33 cellular contexts compared by ENCODE assay signal in genomic region chr5:135504376-135504775, GRCh38. TPM values are rescaled to one million over a fixed set of nuclear protein-coding genes. Genes with fewer than 3 reads are reported as not detected.
"Had no signal": no experiment of that assay in that cellular context is flagged by ENCODE, and none has a peak within 500 bp of the region (broad histone marks: within the 10 kb centered on the region; RNA-seq: fewer than 3 reads in every experiment).

No MANE protein-coding gene starts in this region.

- H3K36me3 ChIP-seq: ascending aorta had no signal

- H3K9me3 Mint-ChIP-seq: activated B cell treated with CpG ODN at 0.5 μM for 24 hours; activated CD4-positive, alpha-beta memory T cell treated with anti-CD3 and anti-CD28 coated beads, Interleukin-2, amount 10 ng/mL, durations not matched to agents 7 days and 5 days; activated CD4-positive, alpha-beta T cell treated with anti-CD3 and anti-CD28 coated beads, Interleukin-2, amount 10 ng/mL, durations not matched to agents 7 days and 5 days; activated naive CD4-positive, alpha-beta T cell treated with anti-CD3 and anti-CD28 coated beads, Interleukin-2, amount 10 ng/mL, durations not matched to agents 7 days and 5 days; activated naive CD4-positive, alpha-beta T cell treated with anti-CD3 and anti-CD28 coated beads, Interleukin-2, amount 50 U/mL, for 24 hours; activated naive CD8-positive, alpha-beta T cell treated with anti-CD3 and anti-CD28 coated beads, Interleukin-2, amount 10 ng/mL, durations not matched to agents 7 days and 5 days; activated naive CD8-positive, alpha-beta T cell treated with anti-CD3 and anti-CD28 coated beads, Interleukin-2, amount 50 U/mL, for 24 hours; activated T-cell treated with anti-CD3 and anti-CD28 coated beads, Interleukin-2, amount 50 U/mL, for 24 hours; activated T-helper 2 cell treated with anti-CD3 and anti-CD28 coated beads, Interferon-gamma antibody, Interleukin-2, Interleukin-4, amounts not matched to agents 10 μg/mL and 5 μg/mL and 100 μg/mL, durations not matched to agents 14 hours and 24 hours and 36 hours; brain; T-helper 1 cell treated with Interleukin-12 subunit alpha and Interleukin-12 subunit beta and Interleukin-4 antibody, amounts not matched to agents 30 μg/mL and 1 μg/mL, for 36 hours; T-helper 2 cell treated with Interferon-gamma antibody and Interleukin-4, amounts not matched to agents 5 μg/mL and 100 μg/mL, for 36 hours had no signal

- ATAC-seq: activated CD8-positive, alpha-beta T cell treated with anti-CD3 and anti-CD28 coated beads, Interleukin-2, amount 10 ng/mL, durations not matched to agents 7 days and 5 days; activated naive CD8-positive, alpha-beta T cell treated with anti-CD3 and anti-CD28 coated beads, Interleukin-2, amount 50 U/mL, for 24 hours had no signal

- DNase-seq: activated B cell treated with CpG ODN at 0.5 μM for 24 hours; activated CD4-positive, alpha-beta memory T cell treated with anti-CD3 and anti-CD28 coated beads, Interleukin-2, amount 10 ng/mL, durations not matched to agents 7 days and 5 days; activated CD4-positive, alpha-beta T cell treated with anti-CD3 and anti-CD28 coated beads for 48 hours; activated CD4-positive, alpha-beta T cell treated with anti-CD3 and anti-CD28 coated beads, Interleukin-2, amount 10 ng/mL, durations not matched to agents 7 days and 5 days; activated CD4-positive, alpha-beta T cell treated with anti-CD3 and anti-CD28 coated beads, Interleukin-2, amount 50 U/mL, for 48 hours; activated CD4-positive, CD25-positive, alpha-beta regulatory T cell treated with anti-CD3 and anti-CD28 coated beads, Interleukin-2, amount 50 U/mL, for 72 hours; activated CD8-positive, alpha-beta memory T cell treated with anti-CD3 and anti-CD28 coated beads, Interleukin-2, amount 50 U/mL, for 48 hours; activated CD8-positive, alpha-beta T cell treated with anti-CD3 and anti-CD28 coated beads, Interleukin-2, amount 10 ng/mL, durations not matched to agents 7 days and 5 days; activated effector memory CD4-positive, alpha-beta T cell treated with Interleukin-2 at 50 U/mL for 16 hours; activated gamma-delta T cell; activated naive CD4-positive, alpha-beta T cell treated with anti-CD3 and anti-CD28 coated beads, Interleukin-2, amount 10 ng/mL, durations not matched to agents 7 days and 5 days; activated naive CD4-positive, alpha-beta T cell treated with Interleukin-2 at 50 U/mL for 16 hours; activated naive CD8-positive, alpha-beta T cell treated with anti-CD3 and anti-CD28 coated beads, Interleukin-2, amount 10 ng/mL, durations not matched to agents 7 days and 5 days; activated naive CD8-positive, alpha-beta T cell treated with anti-CD3 and anti-CD28 coated beads, Interleukin-2, amount 50 U/mL, for 24 hours; activated T-cell treated with anti-CD3 and anti-CD28 coated beads, Interleukin-2, amount 50 U/mL, for 24 hours; activated T-cell treated with anti-CD3 and anti-CD28 coated beads, Interleukin-2, amount 50 U/mL, for 48 hours; amygdala; anterior cingulate cortex; central memory CD4-positive, alpha-beta T cell; T-helper 1 cell; T-helper 2 cell; T-helper 9 cell had no signal

- H3K27me3 ChIP-seq: ascending aorta had no signal

- H3K4me3 ChIP-seq: ascending aorta had no signal

- H3K27ac Mint-ChIP-seq: activated B cell treated with CpG ODN at 0.5 μM for 24 hours; activated CD4-positive, alpha-beta memory T cell treated with anti-CD3 and anti-CD28 coated beads, Interleukin-2, amount 10 ng/mL, durations not matched to agents 7 days and 5 days; activated CD4-positive, alpha-beta T cell treated with anti-CD3 and anti-CD28 coated beads, Interleukin-2, amount 10 ng/mL, durations not matched to agents 7 days and 5 days; activated CD8-positive, alpha-beta T cell treated with anti-CD3 and anti-CD28 coated beads, Interleukin-2, amount 10 ng/mL, durations not matched to agents 7 days and 5 days; activated naive CD4-positive, alpha-beta T cell treated with anti-CD3 and anti-CD28 coated beads, Interleukin-2, amount 10 ng/mL, durations not matched to agents 7 days and 5 days; activated naive CD4-positive, alpha-beta T cell treated with anti-CD3 and anti-CD28 coated beads, Interleukin-2, amount 50 U/mL, for 24 hours; activated naive CD8-positive, alpha-beta T cell; activated naive CD8-positive, alpha-beta T cell treated with anti-CD3 and anti-CD28 coated beads, Interleukin-2, amount 10 ng/mL, durations not matched to agents 7 days and 5 days; activated naive CD8-positive, alpha-beta T cell treated with anti-CD3 and anti-CD28 coated beads, Interleukin-2, amount 50 U/mL, for 24 hours; activated T-cell treated with anti-CD3 and anti-CD28 coated beads, Interleukin-2, amount 50 U/mL, for 24 hours; activated T-helper 2 cell treated with anti-CD3 and anti-CD28 coated beads, Interferon-gamma antibody, Interleukin-2, Interleukin-4, amounts not matched to agents 10 μg/mL and 5 μg/mL and 100 μg/mL, durations not matched to agents 14 hours and 24 hours and 36 hours; T-helper 1 cell treated with Interleukin-12 subunit alpha and Interleukin-12 subunit beta and Interleukin-4 antibody, amounts not matched to agents 30 μg/mL and 1 μg/mL, for 36 hours; T-helper 2 cell treated with Interferon-gamma antibody and Interleukin-4, amounts not matched to agents 5 μg/mL and 100 μg/mL, for 36 hours had no signal

- H3K9me3 ChIP-seq: ascending aorta had no signal

- H3K36me3 Mint-ChIP-seq: activated naive CD4-positive, alpha-beta T cell treated with anti-CD3 and anti-CD28 coated beads, Interleukin-2, amount 10 ng/mL, durations not matched to agents 7 days and 5 days; activated naive CD4-positive, alpha-beta T cell treated with anti-CD3 and anti-CD28 coated beads, Interleukin-2, amount 50 U/mL, for 24 hours; activated naive CD8-positive, alpha-beta T cell; activated naive CD8-positive, alpha-beta T cell treated with anti-CD3 and anti-CD28 coated beads, Interleukin-2, amount 10 ng/mL, durations not matched to agents 7 days and 5 days; brain had no signal

- H3K4me3 Mint-ChIP-seq: activated B cell treated with CpG ODN at 0.5 μM for 24 hours; activated CD4-positive, alpha-beta memory T cell treated with anti-CD3 and anti-CD28 coated beads, Interleukin-2, amount 10 ng/mL, durations not matched to agents 7 days and 5 days; activated CD4-positive, alpha-beta T cell treated with anti-CD3 and anti-CD28 coated beads, Interleukin-2, amount 10 ng/mL, durations not matched to agents 7 days and 5 days; activated CD8-positive, alpha-beta T cell treated with anti-CD3 and anti-CD28 coated beads, Interleukin-2, amount 10 ng/mL, durations not matched to agents 7 days and 5 days; activated naive CD4-positive, alpha-beta T cell treated with anti-CD3 and anti-CD28 coated beads, Interleukin-2, amount 10 ng/mL, durations not matched to agents 7 days and 5 days; activated naive CD4-positive, alpha-beta T cell treated with anti-CD3 and anti-CD28 coated beads, Interleukin-2, amount 50 U/mL, for 24 hours; activated naive CD8-positive, alpha-beta T cell; activated naive CD8-positive, alpha-beta T cell treated with anti-CD3 and anti-CD28 coated beads, Interleukin-2, amount 10 ng/mL, durations not matched to agents 7 days and 5 days; activated naive CD8-positive, alpha-beta T cell treated with anti-CD3 and anti-CD28 coated beads, Interleukin-2, amount 50 U/mL, for 24 hours; activated T-cell treated with anti-CD3 and anti-CD28 coated beads, Interleukin-2, amount 50 U/mL, for 24 hours; brain; T-helper 1 cell treated with Interleukin-12 subunit alpha and Interleukin-12 subunit beta and Interleukin-4 antibody, amounts not matched to agents 30 μg/mL and 1 μg/mL, for 36 hours; T-helper 2 cell treated with Interferon-gamma antibody and Interleukin-4, amounts not matched to agents 5 μg/mL and 100 μg/mL, for 36 hours had no signal

- H3K4me1 Mint-ChIP-seq: activated CD4-positive, alpha-beta memory T cell treated with anti-CD3 and anti-CD28 coated beads, Interleukin-2, amount 10 ng/mL, durations not matched to agents 7 days and 5 days; activated CD4-positive, alpha-beta T cell treated with anti-CD3 and anti-CD28 coated beads, Interleukin-2, amount 10 ng/mL, durations not matched to agents 7 days and 5 days; activated naive CD4-positive, alpha-beta T cell treated with anti-CD3 and anti-CD28 coated beads, Interleukin-2, amount 10 ng/mL, durations not matched to agents 7 days and 5 days; activated naive CD4-positive, alpha-beta T cell treated with anti-CD3 and anti-CD28 coated beads, Interleukin-2, amount 50 U/mL, for 24 hours; activated naive CD8-positive, alpha-beta T cell treated with anti-CD3 and anti-CD28 coated beads, Interleukin-2, amount 50 U/mL, for 24 hours had no signal

- H3K4me1 ChIP-seq: ascending aorta had no signal

- H3K27ac ChIP-seq: ascending aorta, VCaP had no signal

RNA-seq across cellular contexts. Expression of gene NEUROG1, which starts 31.4 kb away (rescaled TPM):
- total RNA-seq: activated B cell treated with CpG ODN at 0.5 μM for 24 hours; activated CD4-positive, alpha-beta memory T cell treated with anti-CD3 and anti-CD28 coated beads, Interleukin-2, amount 10 ng/mL, durations not matched to agents 7 days and 5 days; activated CD4-positive, alpha-beta T cell treated with anti-CD3 and anti-CD28 coated beads, Interleukin-2, amount 10 ng/mL, durations not matched to agents 7 days and 5 days; activated CD8-positive, alpha-beta memory T cell treated with anti-CD3 and anti-CD28 coated beads for 36 hours; activated CD8-positive, alpha-beta T cell treated with anti-CD3 and anti-CD28 coated beads, Interleukin-2, amount 10 ng/mL, durations not matched to agents 7 days and 5 days; activated naive CD8-positive, alpha-beta T cell treated with anti-CD3 and anti-CD28 coated beads, Interleukin-2, amount 10 ng/mL, durations not matched to agents 7 days and 5 days; activated T-helper 2 cell treated with anti-CD3 and anti-CD28 coated beads, Interferon-gamma antibody, Interleukin-2, Interleukin-4, amounts not matched to agents 10 μg/mL and 5 μg/mL and 100 μg/mL, durations not matched to agents 14 hours and 24 hours and 36 hours; ascending aorta; cardiac septum had no signal

RNA-seq across cellular contexts. Expression of gene TIFAB, which starts 52.2 kb away (rescaled TPM):
- total RNA-seq: activated B cell treated with CpG ODN at 0.5 μM for 24 hours; activated CD4-positive, alpha-beta memory T cell treated with anti-CD3 and anti-CD28 coated beads, Interleukin-2, amount 10 ng/mL, durations not matched to agents 7 days and 5 days; activated CD4-positive, alpha-beta T cell treated with anti-CD3 and anti-CD28 coated beads, Interleukin-2, amount 10 ng/mL, durations not matched to agents 7 days and 5 days; activated CD8-positive, alpha-beta memory T cell treated with anti-CD3 and anti-CD28 coated beads for 36 hours; activated CD8-positive, alpha-beta T cell treated with anti-CD3 and anti-CD28 coated beads, Interleukin-2, amount 10 ng/mL, durations not matched to agents 7 days and 5 days; activated naive CD8-positive, alpha-beta T cell treated with anti-CD3 and anti-CD28 coated beads, Interleukin-2, amount 10 ng/mL, durations not matched to agents 7 days and 5 days; activated T-helper 2 cell treated with anti-CD3 and anti-CD28 coated beads, Interferon-gamma antibody, Interleukin-2, Interleukin-4, amounts not matched to agents 10 μg/mL and 5 μg/mL and 100 μg/mL, durations not matched to agents 14 hours and 24 hours and 36 hours; ascending aorta; cardiac septum; cerebellum had no signal

RNA-seq across cellular contexts. Expression of gene DCANP1, which starts 57.2 kb away (rescaled TPM):
- total RNA-seq: activated B cell treated with CpG ODN at 0.5 μM for 24 hours; activated CD4-positive, alpha-beta memory T cell treated with anti-CD3 and anti-CD28 coated beads, Interleukin-2, amount 10 ng/mL, durations not matched to agents 7 days and 5 days; activated CD4-positive, alpha-beta T cell treated with anti-CD3 and anti-CD28 coated beads, Interleukin-2, amount 10 ng/mL, durations not matched to agents 7 days and 5 days; activated CD8-positive, alpha-beta memory T cell treated with anti-CD3 and anti-CD28 coated beads for 36 hours; activated CD8-positive, alpha-beta T cell treated with anti-CD3 and anti-CD28 coated beads, Interleukin-2, amount 10 ng/mL, durations not matched to agents 7 days and 5 days; activated naive CD8-positive, alpha-beta T cell treated with anti-CD3 and anti-CD28 coated beads, Interleukin-2, amount 10 ng/mL, durations not matched to agents 7 days and 5 days; activated T-helper 2 cell treated with anti-CD3 and anti-CD28 coated beads, Interferon-gamma antibody, Interleukin-2, Interleukin-4, amounts not matched to agents 10 μg/mL and 5 μg/mL and 100 μg/mL, durations not matched to agents 14 hours and 24 hours and 36 hours; ascending aorta; cardiac septum; cerebellum had no signal
